Comparison of ENCODE assay signal across 8 cellular contexts in genomic region chr1:208207388-208208131, GRCh38.
DNase-seq lines count a peak whose midpoint lies in the region; ATAC-seq lines count a peak whose summit lies in the region.

No MANE protein-coding gene starts in this region.

- DNase-seq in EH (ENCODE audit: low read depth) = peak; percentile 96
- peak; percentile 29 for DNase-seq in NCI-H748 treated with DMSO at 0.1 percent for 48 hours (lab: John Stamatoyannopoulos, UW)
- DNase-seq in epithelial cell of prostate (ENCODE audit: low read depth, low spot score) = peak; percentile 90
- DNase-seq in pons (ENCODE audit: low spot score) = peak; percentile 39
- no peak for DNase-seq in activated gamma-delta T cell (lab: John Stamatoyannopoulos, UW)
- DNase-seq in 8988T = no peak

- peak overlapping the region; percentile 95 for H3K27ac ChIP-seq in epithelial cell of prostate

- ATAC-seq in HG02840 (IDR thresholded peaks at IDR 0.05; ENCODE audit: low FRiP score, unreplicated experiment) (no peak), HG02938 (IDR thresholded peaks at IDR 0.05; ENCODE audit: unreplicated experiment) (no peak)

Comparison
In these comparisons a context has a peak if more than half of its experiments do, and no peak if none do; other contexts are left out.
1. DNase-seq: peak in EH (single experiment), NCI-H748 treated with DMSO at 0.1 percent for 48 hours (single experiment), epithelial cell of prostate (single experiment) and pons (single experiment); none in activated gamma-delta T cell (single experiment) and 8988T (single experiment).